In genomic region chr7:27064681-27065080, GRCh38 we compare ENCODE assay signal across 21 cellular contexts. TPM values are rescaled to one million over a fixed set of nuclear protein-coding genes. Genes with fewer than 3 reads are reported as not detected.
"Had no signal": no experiment of that assay in that cellular context is flagged by ENCODE, and none has a peak within 500 bp of the region (broad histone marks: within the 10 kb centered on the region; RNA-seq: fewer than 3 reads in every experiment).

No MANE protein-coding gene starts in this region.

- H3K9me3 Mint-ChIP-seq: activated CD4-positive, alpha-beta memory T cell treated with anti-CD3 and anti-CD28 coated beads for 36 hours; activated T-helper 1 cell treated with anti-CD3 and anti-CD28 coated beads, Interleukin-12 subunit alpha, Interleukin-12 subunit beta, Interleukin-2, Interleukin-4 antibody, amounts not matched to agents 30 ng/mL and 10 ng/mL and 1 ng/mL, durations not matched to agents 14 hours and 24 hours and 36 hours; memory B cell; naive thymus-derived CD4-positive, alpha-beta T cell; stimulated activated effector memory CD8-positive, alpha-beta T cell treated with anti-CD3 and anti-CD28 coated beads, Interleukin-12 subunit alpha, Interleukin-12 subunit beta, amount 100 ng/mL, for 72 hours; type B pancreatic cell; WTC11 had no signal

- DNase-seq: activated CD4-positive, alpha-beta memory T cell treated with anti-CD3 and anti-CD28 coated beads for 36 hours; activated CD4-positive, alpha-beta T cell treated with anti-CD3 and anti-CD28 coated beads for 4 hours; activated T-cell treated with anti-CD3 and anti-CD28 coated beads for 4 hours; amniotic stem cell; central memory CD4-positive, alpha-beta T cell; effector CD4-positive, alpha-beta T cell; naive thymus-derived CD4-positive, alpha-beta T cell; pancreas; sigmoid colon; stimulated activated CD4-positive, alpha-beta T cell treated with anti-CD3 and anti-CD28 coated beads, Interleukin-4, amount 100 ng/mL, for 24 hours; stomach; testis had no signal

- H3K27me3 Mint-ChIP-seq: activated naive CD8-positive, alpha-beta T cell; type B pancreatic cell had no signal

- H3K36me3 ChIP-seq: pancreas, sigmoid colon, stomach had no signal

- H3K36me3 Mint-ChIP-seq: activated CD4-positive, alpha-beta memory T cell treated with anti-CD3 and anti-CD28 coated beads for 36 hours; activated naive CD8-positive, alpha-beta T cell; memory B cell; naive thymus-derived CD4-positive, alpha-beta T cell; stimulated activated effector memory CD8-positive, alpha-beta T cell treated with anti-CD3 and anti-CD28 coated beads, Interleukin-12 subunit alpha, Interleukin-12 subunit beta, amount 100 ng/mL, for 72 hours; type B pancreatic cell; WTC11 had no signal

- H3K27ac ChIP-seq: coronary artery, pancreas, sigmoid colon, stomach, testis had no signal

- H3K27me3 ChIP-seq: sigmoid colon, testis had no signal

- ATAC-seq: esophagus mucosa; naive thymus-derived CD4-positive, alpha-beta T cell; pancreas; stimulated activated effector memory CD8-positive, alpha-beta T cell treated with anti-CD3 and anti-CD28 coated beads, Interleukin-12 subunit alpha, Interleukin-12 subunit beta, amount 100 ng/mL, for 72 hours; WTC11 had no signal

- H3K9me3 ChIP-seq: pancreas, sigmoid colon, stomach, testis had no signal

- H3K27ac Mint-ChIP-seq: activated CD4-positive, alpha-beta memory T cell treated with anti-CD3 and anti-CD28 coated beads for 36 hours; activated naive CD8-positive, alpha-beta T cell; activated T-helper 1 cell treated with anti-CD3 and anti-CD28 coated beads, Interleukin-12 subunit alpha, Interleukin-12 subunit beta, Interleukin-2, Interleukin-4 antibody, amounts not matched to agents 30 ng/mL and 10 ng/mL and 1 ng/mL, durations not matched to agents 14 hours and 24 hours and 36 hours; memory B cell; stimulated activated effector memory CD8-positive, alpha-beta T cell treated with anti-CD3 and anti-CD28 coated beads, Interleukin-12 subunit alpha, Interleukin-12 subunit beta, amount 100 ng/mL, for 72 hours; type B pancreatic cell; WTC11 had no signal

- H3K4me1 Mint-ChIP-seq: stimulated activated effector memory CD8-positive, alpha-beta T cell treated with anti-CD3 and anti-CD28 coated beads, Interleukin-12 subunit alpha, Interleukin-12 subunit beta, amount 100 ng/mL, for 72 hours; WTC11 had no signal

- H3K4me3 ChIP-seq: coronary artery, pancreas, sigmoid colon, stomach, testis had no signal

- H3K4me3 Mint-ChIP-seq: activated CD4-positive, alpha-beta memory T cell treated with anti-CD3 and anti-CD28 coated beads for 36 hours; activated naive CD8-positive, alpha-beta T cell; activated T-helper 1 cell treated with anti-CD3 and anti-CD28 coated beads, Interleukin-12 subunit alpha, Interleukin-12 subunit beta, Interleukin-2, Interleukin-4 antibody, amounts not matched to agents 30 ng/mL and 10 ng/mL and 1 ng/mL, durations not matched to agents 14 hours and 24 hours and 36 hours; memory B cell; naive thymus-derived CD4-positive, alpha-beta T cell; stimulated activated effector memory CD8-positive, alpha-beta T cell treated with anti-CD3 and anti-CD28 coated beads, Interleukin-12 subunit alpha, Interleukin-12 subunit beta, amount 100 ng/mL, for 72 hours; type B pancreatic cell; WTC11 had no signal

- H3K4me1 ChIP-seq: pancreas, sigmoid colon, testis had no signal

RNA-seq across cellular contexts. Expression of gene HOXA1, which starts 31.1 kb away (rescaled TPM):
- total RNA-seq: WTC11 had no signal

RNA-seq across cellular contexts. Expression of gene HOXA2, which starts 37.8 kb away (rescaled TPM):
- total RNA-seq: activated CD4-positive, alpha-beta memory T cell treated with anti-CD3 and anti-CD28 coated beads for 36 hours; activated T-helper 1 cell treated with anti-CD3 and anti-CD28 coated beads, Interleukin-12 subunit alpha, Interleukin-12 subunit beta, Interleukin-2, Interleukin-4 antibody, amounts not matched to agents 30 ng/mL and 10 ng/mL and 1 ng/mL, durations not matched to agents 14 hours and 24 hours and 36 hours; naive thymus-derived CD4-positive, alpha-beta T cell; T-helper 2 cell treated with Interferon-gamma antibody and Interleukin-4, amounts not matched to agents 100 ng/mL and 5 ng/mL, for 36 hours; WTC11 had no signal
- polyA plus RNA-seq: naive thymus-derived CD4-positive, alpha-beta T cell had no signal
